ENCODE assay signal across 1 cellular context in genomic region chr15:41006479-41006878, GRCh38.
TF ChIP-seq lines count a peak whose summit lies in the region.

No MANE protein-coding gene starts in this region.

TF ChIP-seq in IMR-90, 13 proteins besides CTCF, POLR2A, EP300 and RAD21 (continued from another document):
- TF ChIP-seq ELK1 (IDR thresholded peaks at IDR 0.05; ENCODE audit: borderline replicate concordance, low read depth, low read length) (no peak), NFE2L2 (IDR thresholded peaks at IDR 0.05; ENCODE audit: low read depth, low read length) (no peak), MAFK (IDR thresholded peaks at IDR 0.05; ENCODE audit: low read depth, low read length) (no peak), MXI1 (IDR thresholded peaks at IDR 0.05; ENCODE audit: borderline replicate concordance, low read depth, low read length) (no peak)
